ENCODE assay signal across 8 cellular contexts in the genomic region with DNA sequence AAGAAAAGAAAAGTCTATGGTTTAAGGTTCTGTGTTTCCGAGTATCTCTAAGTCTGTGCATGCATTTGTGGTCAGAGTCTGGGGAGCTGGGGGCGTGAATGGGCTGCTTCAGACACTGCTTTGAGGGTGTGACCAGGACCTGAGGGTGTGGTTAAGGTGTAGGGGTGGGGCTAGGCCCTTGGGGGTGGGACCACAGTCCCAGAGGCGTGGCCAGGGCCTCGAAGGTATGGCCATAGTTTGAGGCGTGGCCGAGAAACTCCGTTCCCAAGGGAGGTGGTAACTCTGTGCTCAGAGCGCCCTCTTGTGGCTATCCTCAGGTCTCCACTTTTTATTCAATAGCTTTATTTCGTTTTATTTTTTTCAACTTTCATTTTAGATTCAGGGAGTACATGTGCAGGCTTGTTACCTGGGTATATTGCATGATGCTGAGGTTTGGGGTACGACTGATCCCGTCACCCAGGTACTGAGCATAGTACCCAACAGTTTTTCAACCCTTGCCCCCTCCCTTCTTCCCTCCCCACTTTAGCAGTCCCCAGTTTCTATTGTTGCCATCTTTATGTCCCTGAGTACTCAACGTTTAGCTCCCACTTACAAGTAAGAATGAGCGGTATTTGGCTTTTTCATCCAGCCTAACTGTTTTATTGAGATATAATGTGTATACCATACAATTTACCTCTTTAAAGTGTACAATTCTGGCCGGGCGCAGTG. TPM values are rescaled to one million over a fixed set of nuclear protein-coding genes. Genes with fewer than 3 reads are reported as not detected.
DNase-seq lines count a peak whose midpoint lies in the region; ATAC-seq, FAIRE-seq and TF ChIP-seq lines count a peak whose summit lies in the region.

No MANE protein-coding gene starts in this region.

- intact Hi-C loops in posterior cingulate gyrus (cut with DNase I) = loop anchor here (1.0 to 2.0 kb wide), 3 partner anchors 46 to 200 kb away; no protein-coding TSS in a partner anchor

- H3K4me3 Mint-ChIP-seq in glutamatergic neuron (ENCODE audit: unreplicated experiment) = no peak overlapping the region

- peak; percentile 96 for ATAC-seq in HG02678 (IDR thresholded peaks at IDR 0.05; ENCODE audit: unreplicated experiment)
- ATAC-seq in SK-N-SH treated with all-trans-retinoic acid at 6 μM for 48 hours = peak; percentile 98

- no peak overlapping the region for H3K27ac Mint-ChIP-seq in glutamatergic neuron (ENCODE audit: unreplicated experiment)

- H3K4me1 Mint-ChIP-seq in glutamatergic neuron (ENCODE audit: low read depth, unreplicated experiment) = no peaks in the 10 kb centered on the region

- TF ChIP-seq CTCF in GM12872 (IDR thresholded peaks at IDR 0.05; ENCODE audit: insufficient read depth, low read depth, low read length) (peak; percentile 73), glutamatergic neuron (IDR thresholded peaks at IDR 0.05; ENCODE audit: partially characterized antibody, unreplicated experiment) (peak; percentile 91)

- no peaks in the 10 kb centered on the region for H3K36me3 Mint-ChIP-seq in glutamatergic neuron (ENCODE audit: unreplicated experiment)

- peaks cover 4% of the 10 kb centered on the region for H3K27me3 Mint-ChIP-seq in glutamatergic neuron (ENCODE audit: unreplicated experiment)

- peak; percentile 67 for DNase-seq in NCI-H1105 treated with DMSO at 0.1 percent for 48 hours (lab: John Stamatoyannopoulos, UW)
- peak; percentile 93 for DNase-seq in activated naive CD4-positive, alpha-beta T cell treated with anti-CD3 and anti-CD28 coated beads, Interleukin-2, amount 50 U/mL, for 16 hours
- DNase-seq in glutamatergic neuron = peak; percentile 72
- peak; percentile 33 to 95 (median 79) for DNase-seq in posterior cingulate gyrus
- DNase-seq in urothelium cell line (ENCODE audit: low spot score) = peak; percentile 94

- peaks cover 4% of the 10 kb centered on the region for H3K9me3 Mint-ChIP-seq in glutamatergic neuron (ENCODE audit: unreplicated experiment)

- no peak for FAIRE-seq in urothelium cell line (lab: Jason Lieb, UNC)

TF ChIP-seq in SK-N-SH treated with all-trans-retinoic acid at 6 μM for 48 hours, 23 proteins besides CTCF, POLR2A, EP300 and RAD21:
- TF ChIP-seq ISL1 (CRISPR knock-in tag; IDR thresholded peaks at IDR 0.05) (no peak), ZNF8 (CRISPR knock-in tag; IDR thresholded peaks at IDR 0.05) (no peak), TOX (CRISPR knock-in tag; IDR thresholded peaks at IDR 0.05; ENCODE audit: borderline replicate concordance) (no peak), BACH2 (CRISPR knock-in tag; IDR thresholded peaks at IDR 0.05; ENCODE audit: borderline replicate concordance) (no peak), CSDC2 (CRISPR knock-in tag; IDR thresholded peaks at IDR 0.05) (no peak), ZNF70 (CRISPR knock-in tag; IDR thresholded peaks at IDR 0.05) (no peak), TCF4 (CRISPR knock-in tag; IDR thresholded peaks at IDR 0.05; ENCODE audit: borderline replicate concordance) (no peak)
- TF ChIP-seq, protein P1, sequence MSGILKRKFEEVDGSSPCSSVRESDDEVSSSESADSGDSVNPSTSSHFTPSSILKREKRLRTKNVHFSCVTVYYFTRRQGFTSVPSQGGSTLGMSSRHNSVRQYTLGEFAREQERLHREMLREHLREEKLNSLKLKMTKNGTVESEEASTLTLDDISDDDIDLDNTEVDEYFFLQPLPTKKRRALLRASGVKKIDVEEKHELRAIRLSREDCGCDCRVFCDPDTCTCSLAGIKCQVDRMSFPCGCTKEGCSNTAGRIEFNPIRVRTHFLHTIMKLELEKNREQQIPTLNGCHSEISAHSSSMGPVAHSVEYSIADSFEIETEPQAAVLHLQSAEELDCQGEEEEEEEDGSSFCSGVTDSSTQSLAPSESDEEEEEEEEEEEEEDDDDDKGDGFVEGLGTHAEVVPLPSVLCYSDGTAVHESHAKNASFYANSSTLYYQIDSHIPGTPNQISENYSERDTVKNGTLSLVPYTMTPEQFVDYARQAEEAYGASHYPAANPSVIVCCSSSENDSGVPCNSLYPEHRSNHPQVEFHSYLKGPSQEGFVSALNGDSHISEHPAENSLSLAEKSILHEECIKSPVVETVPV (CRISPR knock-in tag; IDR thresholded peaks at IDR 0.05) = no peak
- TF ChIP-seq, protein P2, sequence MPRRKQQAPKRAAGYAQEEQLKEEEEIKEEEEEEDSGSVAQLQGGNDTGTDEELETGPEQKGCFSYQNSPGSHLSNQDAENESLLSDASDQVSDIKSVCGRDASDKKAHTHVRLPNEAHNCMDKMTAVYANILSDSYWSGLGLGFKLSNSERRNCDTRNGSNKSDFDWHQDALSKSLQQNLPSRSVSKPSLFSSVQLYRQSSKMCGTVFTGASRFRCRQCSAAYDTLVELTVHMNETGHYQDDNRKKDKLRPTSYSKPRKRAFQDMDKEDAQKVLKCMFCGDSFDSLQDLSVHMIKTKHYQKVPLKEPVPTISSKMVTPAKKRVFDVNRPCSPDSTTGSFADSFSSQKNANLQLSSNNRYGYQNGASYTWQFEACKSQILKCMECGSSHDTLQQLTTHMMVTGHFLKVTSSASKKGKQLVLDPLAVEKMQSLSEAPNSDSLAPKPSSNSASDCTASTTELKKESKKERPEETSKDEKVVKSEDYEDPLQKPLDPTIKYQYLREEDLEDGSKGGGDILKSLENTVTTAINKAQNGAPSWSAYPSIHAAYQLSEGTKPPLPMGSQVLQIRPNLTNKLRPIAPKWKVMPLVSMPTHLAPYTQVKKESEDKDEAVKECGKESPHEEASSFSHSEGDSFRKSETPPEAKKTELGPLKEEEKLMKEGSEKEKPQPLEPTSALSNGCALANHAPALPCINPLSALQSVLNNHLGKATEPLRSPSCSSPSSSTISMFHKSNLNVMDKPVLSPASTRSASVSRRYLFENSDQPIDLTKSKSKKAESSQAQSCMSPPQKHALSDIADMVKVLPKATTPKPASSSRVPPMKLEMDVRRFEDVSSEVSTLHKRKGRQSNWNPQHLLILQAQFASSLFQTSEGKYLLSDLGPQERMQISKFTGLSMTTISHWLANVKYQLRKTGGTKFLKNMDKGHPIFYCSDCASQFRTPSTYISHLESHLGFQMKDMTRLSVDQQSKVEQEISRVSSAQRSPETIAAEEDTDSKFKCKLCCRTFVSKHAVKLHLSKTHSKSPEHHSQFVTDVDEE (CRISPR knock-in tag; IDR thresholded peaks at IDR 0.05) = no peak
- TF ChIP-seq, protein P3, sequence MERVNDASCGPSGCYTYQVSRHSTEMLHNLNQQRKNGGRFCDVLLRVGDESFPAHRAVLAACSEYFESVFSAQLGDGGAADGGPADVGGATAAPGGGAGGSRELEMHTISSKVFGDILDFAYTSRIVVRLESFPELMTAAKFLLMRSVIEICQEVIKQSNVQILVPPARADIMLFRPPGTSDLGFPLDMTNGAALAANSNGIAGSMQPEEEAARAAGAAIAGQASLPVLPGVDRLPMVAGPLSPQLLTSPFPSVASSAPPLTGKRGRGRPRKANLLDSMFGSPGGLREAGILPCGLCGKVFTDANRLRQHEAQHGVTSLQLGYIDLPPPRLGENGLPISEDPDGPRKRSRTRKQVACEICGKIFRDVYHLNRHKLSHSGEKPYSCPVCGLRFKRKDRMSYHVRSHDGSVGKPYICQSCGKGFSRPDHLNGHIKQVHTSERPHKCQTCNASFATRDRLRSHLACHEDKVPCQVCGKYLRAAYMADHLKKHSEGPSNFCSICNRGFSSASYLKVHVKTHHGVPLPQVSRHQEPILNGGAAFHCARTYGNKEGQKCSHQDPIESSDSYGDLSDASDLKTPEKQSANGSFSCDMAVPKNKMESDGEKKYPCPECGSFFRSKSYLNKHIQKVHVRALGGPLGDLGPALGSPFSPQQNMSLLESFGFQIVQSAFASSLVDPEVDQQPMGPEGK (CRISPR knock-in tag; IDR thresholded peaks at IDR 0.05; ENCODE audit: borderline replicate concordance) = no peak
- TF ChIP-seq, protein P4, sequence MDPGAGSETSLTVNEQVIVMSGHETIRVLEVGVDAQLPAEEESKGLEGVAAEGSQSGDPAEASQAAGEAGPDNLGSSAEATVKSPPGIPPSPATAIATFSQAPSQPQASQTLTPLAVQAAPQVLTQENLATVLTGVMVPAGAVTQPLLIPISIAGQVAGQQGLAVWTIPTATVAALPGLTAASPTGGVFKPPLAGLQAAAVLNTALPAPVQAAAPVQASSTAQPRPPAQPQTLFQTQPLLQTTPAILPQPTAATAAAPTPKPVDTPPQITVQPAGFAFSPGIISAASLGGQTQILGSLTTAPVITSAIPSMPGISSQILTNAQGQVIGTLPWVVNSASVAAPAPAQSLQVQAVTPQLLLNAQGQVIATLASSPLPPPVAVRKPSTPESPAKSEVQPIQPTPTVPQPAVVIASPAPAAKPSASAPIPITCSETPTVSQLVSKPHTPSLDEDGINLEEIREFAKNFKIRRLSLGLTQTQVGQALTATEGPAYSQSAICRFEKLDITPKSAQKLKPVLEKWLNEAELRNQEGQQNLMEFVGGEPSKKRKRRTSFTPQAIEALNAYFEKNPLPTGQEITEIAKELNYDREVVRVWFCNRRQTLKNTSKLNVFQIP (CRISPR knock-in tag; IDR thresholded peaks at IDR 0.05; ENCODE audit: borderline replicate concordance, low read depth) = no peak
TF ChIP-seq in SK-N-SH treated with all-trans-retinoic acid at 6 μM for 48 hours: peak in this region for 0.

RNA-seq across cellular contexts. Expression of a gene that starts 7.0 kb away (rescaled TPM):
- not detected for total RNA-seq in glutamatergic neuron (ENCODE audit: unreplicated experiment)

RNA-seq across cellular contexts. Expression of a gene that starts 22.2 kb away (rescaled TPM):
- total RNA-seq in glutamatergic neuron (ENCODE audit: unreplicated experiment) = 2.4 TPM

RNA-seq across cellular contexts. Expression of a gene that starts 38.2 kb away (rescaled TPM):
- 47.1 TPM for total RNA-seq in glutamatergic neuron (ENCODE audit: unreplicated experiment)

Comparison
In these comparisons a context has a peak if more than half of its experiments do, and no peak if none do; other contexts are left out.
1. Peak in every context shown above with its lines: DNase-seq and ATAC-seq.